12 cellular contexts compared by ENCODE assay signal in genomic region chr15:90762109-90762508, GRCh38. TPM values are rescaled to one million over a fixed set of nuclear protein-coding genes. Genes with fewer than 3 reads are reported as not detected.
A peak's percentile ranks its signal among the peaks of the same experiment; 100 is the strongest.
DNase-seq lines count a peak whose midpoint lies in the region; ATAC-seq and TF ChIP-seq lines count a peak whose summit lies in the region.
"Had no signal": no experiment of that assay in that cellular context is flagged by ENCODE, and none has a peak within 500 bp of the region (broad histone marks: within the 10 kb centered on the region; RNA-seq: fewer than 3 reads in every experiment).

No MANE protein-coding gene starts in this region.

- H3K4me1 ChIP-seq in H9 (ENCODE audit: insufficient read depth, low read length) (no peaks in the 10 kb centered on the region), left ventricle myocardium inferior (peaks cover 47% of the 10 kb centered on the region)

- peaks cover 13 to 64% (median 38%) of the 10 kb centered on the region in 3 experiments for H3K36me3 Mint-ChIP-seq in H9 (ENCODE audit: insufficient read depth in 1 of 3, low read depth in 3 of 3)
- peaks cover 97% of the 10 kb centered on the region for H3K36me3 Mint-ChIP-seq in activated T-helper 17 cell treated with anti-CD3 and anti-CD28 coated beads, Interleukin-2, amount 50 U/mL, for 72 hours (ENCODE audit: low read depth)

- H3K27me3 Mint-ChIP-seq in H9 (ENCODE audit: low read depth): no peaks in the 10 kb centered on the region
- H3K27me3 Mint-ChIP-seq in activated T-helper 17 cell treated with anti-CD3 and anti-CD28 coated beads, Interleukin-2, amount 50 U/mL, for 72 hours: no peaks in the 10 kb centered on the region

- ATAC-seq in activated T-helper 17 cell treated with anti-CD3 and anti-CD28 coated beads, Interleukin-2, amount 50 U/mL, for 72 hours (replicated peaks): no peak

- H3K27me3 ChIP-seq in H9 (ENCODE audit: insufficient read depth, low read length): no peaks in the 10 kb centered on the region
- H3K27me3 ChIP-seq in left ventricle myocardium inferior (ENCODE audit: low read depth): no peaks in the 10 kb centered on the region

- H3K36me3 ChIP-seq in left ventricle myocardium inferior: no peaks in the 10 kb centered on the region

- no peak overlapping the region for H2BK5ac ChIP-seq in H9 (ENCODE audit: insufficient read length, low read length)

- WGBS in H9 (ENCODE audit: extremely low coverage, insufficient read length, low lambda C conversion rate): no CpG with 5 or more reads among the region's 6 CpGs

- no peaks in the 10 kb centered on the region for H3K23me2 ChIP-seq in H9 (ENCODE audit: insufficient read length, low read depth, low read length, poor library complexity, severe bottlenecking)

- H3K4me1 Mint-ChIP-seq in H9: peaks cover 24% of the 10 kb centered on the region in 2 experiments
- H3K4me1 Mint-ChIP-seq in activated T-helper 17 cell treated with anti-CD3 and anti-CD28 coated beads, Interleukin-2, amount 50 U/mL, for 72 hours: peaks cover 11% of the 10 kb centered on the region

- no peak overlapping the region for H2BK20ac ChIP-seq in H9 (ENCODE audit: low read depth, low read length, poor library complexity, severe bottlenecking)

- no peak overlapping the region for H3T11ph ChIP-seq in H9 (ENCODE audit: low read length)

- H3K27ac ChIP-seq in H9 (ENCODE audit: insufficient read length, low read depth, low read length) (no peak overlapping the region), left ventricle myocardium inferior (replicated peaks) (peak overlapping the region; percentile 91)

- H4K91ac ChIP-seq in H9 (ENCODE audit: insufficient read length, low read depth, low read length): no peak overlapping the region

- H2AK5ac ChIP-seq in H9 (ENCODE audit: insufficient read length, low read length): no peak overlapping the region

- H2BK12ac ChIP-seq in H9 (ENCODE audit: insufficient read length, low read depth, low read length): no peak overlapping the region

- H4K5ac ChIP-seq in H9 (ENCODE audit: insufficient read length, low read depth, low read length): no peak overlapping the region

- no peak overlapping the region for H2BK120ac ChIP-seq in H9 (ENCODE audit: low read depth, low read length, poor library complexity, severe bottlenecking)

- H2BK15ac ChIP-seq in H9 (ENCODE audit: low read depth, low read length): no peak overlapping the region

- no peak overlapping the region for H2AFZ ChIP-seq in H9 (ENCODE audit: low read length)

- no peaks in the 10 kb centered on the region for H3K9me3 Mint-ChIP-seq in H9
- H3K9me3 Mint-ChIP-seq in activated T-helper 17 cell treated with anti-CD3 and anti-CD28 coated beads, Interleukin-2, amount 50 U/mL, for 72 hours: no peaks in the 10 kb centered on the region

- TF ChIP-seq CTCF in H9 (conservative IDR thresholded peaks at IDR 0.05) (no peak), left ventricle myocardium inferior (IDR thresholded peaks at IDR 0.05; ENCODE audit: borderline replicate concordance) (no peak)

- intact Hi-C loops in left ventricle myocardium inferior (cut with micrococcal nuclease): no loop called here

- H3K14ac ChIP-seq in H9 (ENCODE audit: insufficient read depth, low read length): no peak overlapping the region

- DNase-seq in H9 (no peak), left ventricle myocardium inferior (peak; percentile 77), skeletal muscle cell (ENCODE audit: low read depth) (peak; percentile 79), ecto neural progenitor cell (ENCODE audit: low spot score) (no peak), D341Med (ENCODE audit: low spot score) (no peak), germinal center (ENCODE audit: low spot score) (no peak)
- no peak for DNase-seq in stimulated activated CD4-positive, alpha-beta T cell treated with anti-CD3 and anti-CD28 coated beads, Interleukin-12 subunit alpha, Interleukin-12 subunit beta, amount 100 ng/mL, for 4 hours
- DNase-seq: kidney glomerular epithelial cell; NCI-H1694; SHP77 treated with DMSO at 0.1 percent for 48 hours; stimulated activated CD4-positive, alpha-beta T cell treated with anti-CD3 and anti-CD28 coated beads, Interleukin-1b, Interleukin-23, amount 100 ng/mL, for 48 hours had no signal

- H3K79me2 ChIP-seq in H9 (ENCODE audit: insufficient read depth, low read length): no peaks in the 10 kb centered on the region

- H3K9me3 ChIP-seq in H9 (ENCODE audit: control insufficient read depth, low read depth, low read length) (no peaks in the 10 kb centered on the region), left ventricle myocardium inferior (replicated peaks) (no peaks in the 10 kb centered on the region)

- H3K4me2 ChIP-seq in H9 (ENCODE audit: insufficient read depth, insufficient read length, low read length): no peak overlapping the region

- H3K4me3 ChIP-seq in left ventricle myocardium inferior (peak overlapping the region; percentile 52), skeletal muscle cell (ENCODE audit: low read depth, low read length) (no peak overlapping the region)

- no peak overlapping the region for H3K18ac ChIP-seq in H9 (ENCODE audit: insufficient read length, low read depth, low read length)

- no peaks in the 10 kb centered on the region for H3K79me1 ChIP-seq in H9 (ENCODE audit: insufficient read depth, low read depth, low read length, poor library complexity, severe bottlenecking)

- no peak overlapping the region for H3K9ac ChIP-seq in H9 (ENCODE audit: extremely low read depth, insufficient read length, low read length)

- no peak overlapping the region for H3K4ac ChIP-seq in H9 (ENCODE audit: low read depth, low read length)

- H3K23ac ChIP-seq in H9 (ENCODE audit: insufficient read length, low read depth, low read length): no peak overlapping the region

- H3K56ac ChIP-seq in H9 (ENCODE audit: insufficient read length, low read depth, low read length): no peak overlapping the region

- no peak overlapping the region for H4K8ac ChIP-seq in H9 (replicated peaks; ENCODE audit: insufficient read length, low read depth, low read length)

- H3K4me3 Mint-ChIP-seq in H9: peak overlapping the region in 1 of 2 experiments; percentile 41; a peak in 1 of 5 replicates
- H3K4me3 Mint-ChIP-seq in activated T-helper 17 cell treated with anti-CD3 and anti-CD28 coated beads, Interleukin-2, amount 50 U/mL, for 72 hours: no peak overlapping the region

- peak overlapping the region; percentile 10 to 74 (median 72) for H3K27ac Mint-ChIP-seq in H9
- H3K27ac Mint-ChIP-seq in activated T-helper 17 cell treated with anti-CD3 and anti-CD28 coated beads, Interleukin-2, amount 50 U/mL, for 72 hours: peak overlapping the region; percentile 29

- no peaks in the 10 kb centered on the region for H4K20me1 ChIP-seq in H9 (ENCODE audit: control insufficient read depth, insufficient read depth, insufficient read length)

RNA-seq across cellular contexts. Expression of gene BLM, which starts 45.0 kb away (rescaled TPM):
- 41.3 and 43.4 TPM in 2 replicates for total RNA-seq in H9 (2021)
- total RNA-seq in activated T-helper 17 cell treated with anti-CD3 and anti-CD28 coated beads, Interleukin-2, amount 50 U/mL, for 72 hours: 10 to 100 TPM; 68.2 to 81.4 TPM
- total RNA-seq in left ventricle myocardium inferior: 26.2 TPM

Comparison
In these comparisons a context has a peak if more than half of its experiments do, and no peak if none do; other contexts are left out.
1. DNase-seq: peak in left ventricle myocardium inferior (single experiment) and skeletal muscle cell (single experiment); none in H9 (single experiment), ecto neural progenitor cell (single experiment), stimulated activated CD4-positive, alpha-beta T cell treated with anti-CD3 and anti-CD28 coated beads, Interleukin-12 subunit alpha, Interleukin-12 subunit beta, amount 100 ng/mL, for 4 hours (single experiment), D341Med (single experiment) and germinal center (single experiment).